ENCODE assay signal across 1 cellular context in genomic region chr2:160109939-160110673, GRCh38.
TF ChIP-seq lines count a peak whose summit lies in the region.

No MANE protein-coding gene starts in this region.

TF ChIP-seq in HEK293, 187 proteins besides CTCF, POLR2A, EP300 and RAD21 (continued from another document):
- no peak for TF ChIP-seq PRDM4 (tag by site-specific recombination; IDR thresholded peaks at IDR 0.05)
